In the genomic region with DNA sequence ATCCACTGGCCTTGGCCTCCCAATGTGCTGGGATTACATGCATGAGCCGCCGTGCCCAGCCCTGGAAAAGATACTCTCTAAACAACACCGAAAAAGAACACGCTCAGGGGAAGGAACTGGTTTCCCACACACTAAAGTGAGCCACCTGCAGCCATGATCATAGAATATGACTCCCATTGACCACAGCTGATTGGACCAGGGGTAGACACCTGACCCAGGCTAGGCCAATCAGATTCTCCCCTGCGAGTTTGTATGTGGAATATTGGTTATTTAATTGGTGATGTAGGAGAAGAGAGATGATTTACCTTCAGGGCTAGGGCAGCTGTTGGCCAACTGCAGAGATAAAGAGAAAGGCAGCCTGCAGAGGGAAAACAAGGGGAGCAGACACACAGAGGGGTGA, we compare ENCODE assay signal across 18 cellular contexts. TPM values are rescaled to one million over a fixed set of nuclear protein-coding genes. Genes with fewer than 3 reads are reported as not detected.
A peak's percentile ranks its signal among the peaks of the same experiment; 100 is the strongest.
DNase-seq lines count a peak whose midpoint lies in the region; ATAC-seq, FAIRE-seq and TF ChIP-seq lines count a peak whose summit lies in the region.
"Had no signal": no experiment of that assay in that cellular context is flagged by ENCODE, and none has a peak within 500 bp of the region (broad histone marks: within the 10 kb centered on the region; RNA-seq: fewer than 3 reads in every experiment).

No MANE protein-coding gene starts in this region.

- TF ChIP-seq POLR2A in NB4 (IDR thresholded peaks at IDR 0.05; ENCODE audit: extremely low read depth, insufficient read length) (no peak), GM12878 (IDR thresholded peaks at IDR 0.05; ENCODE audit: low read depth, low read length) (no peak), gastrocnemius medialis (IDR thresholded peaks at IDR 0.05) (no peak)

- H3K36me3 ChIP-seq in A673 (ENCODE audit: insufficient read depth, low read length, poor library complexity, severe bottlenecking) (peaks cover 35% of the 10 kb centered on the region), DOHH2 (ENCODE audit: control insufficient read depth, low read length) (peaks cover 51% of the 10 kb centered on the region), GM12878 (ENCODE audit: control insufficient read depth in 2 of 2, insufficient read depth in 2 of 2, low read length in 1 of 2) (peaks cover 8 to 13% of the 10 kb centered on the region in 2 experiments), mesendoderm (ENCODE audit: control insufficient read depth, insufficient read depth, low read length) (peaks cover 7% of the 10 kb centered on the region), gastrocnemius medialis (peaks cover 0 to 42% of the 10 kb centered on the region in 2 donors)

- no peak overlapping the region for H2AK5ac ChIP-seq in mesendoderm (ENCODE audit: low read length)

- no peak for FAIRE-seq in GM12878 (lab: Jason Lieb, UNC)
- FAIRE-seq: colon, endometrium, H1 had no signal

- H3K4me3 ChIP-seq in A673 (ENCODE audit: low read depth, low read length, poor library complexity, severe bottlenecking) (no peak overlapping the region), DOHH2 (ENCODE audit: low read length) (peak overlapping the region; percentile 69), NB4 (ENCODE audit: low read depth, low read length) (no peak overlapping the region), GM12878 (no peak overlapping the region), mesendoderm (ENCODE audit: low read length) (no peak overlapping the region), gastrocnemius medialis (no peak overlapping the region)
- H3K4me3 ChIP-seq: heart right ventricle, right atrium auricular region had no signal

- TF ChIP-seq RAD21 in GM12878 (IDR thresholded peaks at IDR 0.05; ENCODE audit: insufficient read depth, low read depth, low read length), result no peak

- no peaks in the 10 kb centered on the region for H4K20me1 ChIP-seq in DOHH2 (ENCODE audit: control insufficient read depth, insufficient read depth, low read depth, low read length)
- no peaks in the 10 kb centered on the region for H4K20me1 ChIP-seq in GM12878 (ENCODE audit: control insufficient read depth, insufficient read depth)

- no peaks in the 10 kb centered on the region for H3K9me3 ChIP-seq in A673 (ENCODE audit: low read depth, low read length, poor library complexity, severe bottlenecking)
- H3K9me3 ChIP-seq in DOHH2 (ENCODE audit: control insufficient read depth, insufficient read depth, low read length), result peaks cover 6% of the 10 kb centered on the region
- no peaks in the 10 kb centered on the region for H3K9me3 ChIP-seq in GM12878 (replicated peaks; ENCODE audit: control insufficient read depth, insufficient read depth, low read length)
- H3K9me3 ChIP-seq in gastrocnemius medialis, result no peaks in the 10 kb centered on the region
- H3K9me3 ChIP-seq: heart right ventricle, right atrium auricular region had no signal

- no peak overlapping the region for H4K5ac ChIP-seq in mesendoderm (ENCODE audit: low read length)

- SMC1A ChIA-PET in GM12878 (lab: Charles Lee; ENCODE audit: uncharacterized antibody, unreplicated experiment), result interaction anchor here (1.8 to 6.8 kb wide), 2 partner anchors 13 to 17 kb away, joined by 4 to 48 read pairs; no protein-coding TSS in a partner anchor

- H3K4me2 ChIP-seq in DOHH2 (ENCODE audit: low read length) (peak overlapping the region; percentile 90), GM12878 (ENCODE audit: control insufficient read depth, insufficient read depth) (no peak overlapping the region), mesendoderm (ENCODE audit: low read length) (no peak overlapping the region)

- 99% methylated on average over 5 of the region's 5 CpGs for WGBS in GM12878 (ENCODE audit: insufficient coverage, insufficient replicate concordance, low lambda C conversion rate, missing lambda C conversion rate)
- no CpG with 5 or more reads among the region's 5 CpGs for WGBS in mesendoderm (ENCODE audit: extremely low coverage, insufficient coverage, low lambda C conversion rate)

- BruUV-seq in A673 (replicated peaks; lab: Mats Ljungman, UMichigan), result no TSS peak
- BruUV-seq in GM12878 (replicated peaks; lab: Mats Ljungman, UMichigan), result no TSS peak

- H3K9ac ChIP-seq in GM12878 (ENCODE audit: control insufficient read depth, insufficient read depth, low read length) (no peak overlapping the region), mesendoderm (ENCODE audit: low read length) (no peak overlapping the region)

- in situ Hi-C loops in GM12878 (cut with MboI), result no loop called here
- in situ Hi-C loops in gastrocnemius medialis (cut with MboI; ENCODE audit: low sequenced_read_pairs in 4 of 4), result no loop called here

- H3K4ac ChIP-seq in mesendoderm (ENCODE audit: low read depth, low read length), result no peak overlapping the region

- TF ChIP-seq CTCF in A673 (conservative IDR thresholded peaks at IDR 0.05; ENCODE audit: low read depth, low read length), result no peak
- TF ChIP-seq CTCF in DOHH2 (IDR thresholded peaks at IDR 0.05; ENCODE audit: low read depth, low read length, poor library complexity, severe bottlenecking), result no peak
- no peak for TF ChIP-seq CTCF in NB4 (IDR thresholded peaks at IDR 0.05; ENCODE audit: low read depth, low read length)
- no peak for TF ChIP-seq CTCF in GM12878 (IDR thresholded peaks at IDR 0.05 in 2 of 3, conservative IDR thresholded peaks at IDR 0.05 in 1 of 3; ENCODE audit: control insufficient read depth in 2 of 3, extremely low read depth in 1 of 3, insufficient read depth in 1 of 3, low read depth in 3 of 3, low read length in 3 of 3)
- TF ChIP-seq CTCF in gastrocnemius medialis (IDR thresholded peaks at IDR 0.05 in 4 of 5, conservative IDR thresholded peaks at IDR 0.05 in 1 of 5), result no peak

- ATAC-seq in GM12878, result peak; percentile 52
- no peak for ATAC-seq in gastrocnemius medialis
- no peak for ATAC-seq in GM18909 (IDR thresholded peaks at IDR 0.05; ENCODE audit: poor library complexity, unreplicated experiment)
- ATAC-seq: heart right ventricle, T-helper 17 cell had no signal

- no peak overlapping the region for H2BK15ac ChIP-seq in mesendoderm (replicated peaks; ENCODE audit: low read depth)

- no peak overlapping the region for H2BK5ac ChIP-seq in mesendoderm (ENCODE audit: low read length)

- H3K79me2 ChIP-seq in DOHH2 (ENCODE audit: control insufficient read depth, low read length) (peaks cover 17% of the 10 kb centered on the region), GM12878 (ENCODE audit: control insufficient read depth, insufficient read depth, low read length) (no peaks in the 10 kb centered on the region), mesendoderm (ENCODE audit: control insufficient read depth, insufficient read depth, low read length) (no peaks in the 10 kb centered on the region)

- RAD21 ChIA-PET in GM12878 (lab: Charles Lee; ENCODE audit: unreplicated experiment), result interaction anchor here (1.5 to 2.5 kb wide), 2 partner anchors 11 to 15 kb away, joined by 4 to 7 read pairs; no protein-coding TSS in a partner anchor

- TF ChIP-seq EP300 in GM12878 (IDR thresholded peaks at IDR 0.05; ENCODE audit: borderline replicate concordance in 1 of 2, control insufficient read depth in 1 of 2, low read depth in 2 of 2, low read length in 2 of 2), result no peak

- H3K4me1 ChIP-seq in A673 (ENCODE audit: insufficient read depth, low read length, poor library complexity, severe bottlenecking), result no peaks in the 10 kb centered on the region
- H3K4me1 ChIP-seq in DOHH2 (ENCODE audit: control insufficient read depth, low read length), result peaks cover 100% of the 10 kb centered on the region
- peaks cover 33% of the 10 kb centered on the region for H3K4me1 ChIP-seq in GM12878 (ENCODE audit: control insufficient read depth, insufficient read depth, low read length)
- no peaks in the 10 kb centered on the region for H3K4me1 ChIP-seq in mesendoderm (ENCODE audit: control insufficient read depth, low read depth, low read length)
- H3K4me1 ChIP-seq in gastrocnemius medialis, result peaks cover 0 to 3% of the 10 kb centered on the region in 2 donors
- H3K4me1 ChIP-seq: right atrium auricular region had no signal

- no peaks in the 10 kb centered on the region for H3K9me2 ChIP-seq in DOHH2 (replicated peaks; ENCODE audit: control insufficient read depth, low read length)

- H3K27me3 ChIP-seq in A673 (replicated peaks; ENCODE audit: insufficient read depth, low read depth, low read length, poor library complexity), result no peaks in the 10 kb centered on the region
- H3K27me3 ChIP-seq in DOHH2 (ENCODE audit: control insufficient read depth, low read length), result no peaks in the 10 kb centered on the region
- H3K27me3 ChIP-seq in GM12878 (replicated peaks in 1 of 2; ENCODE audit: control insufficient read depth in 2 of 2, insufficient read depth in 2 of 2, low read length in 1 of 2), result no peaks in the 10 kb centered on the region
- no peaks in the 10 kb centered on the region for H3K27me3 ChIP-seq in mesendoderm (ENCODE audit: insufficient read depth, low read length, poor library complexity)
- no peaks in the 10 kb centered on the region for H3K27me3 ChIP-seq in gastrocnemius medialis
- H3K27me3 ChIP-seq: heart right ventricle, right atrium auricular region had no signal

- peak; percentile 14 for DNase-seq in A673 (ENCODE audit: low spot score)
- DNase-seq in NB4 (ENCODE audit: low read depth), result peak; percentile 26
- no peak for DNase-seq in GM12878 (ENCODE audit: low read depth, low spot score)
- no peak for DNase-seq in mesendoderm
- no peak for DNase-seq in gastrocnemius medialis
- DNase-seq in nucleus accumbens (lab: John Stamatoyannopoulos, UW), result no peak
- DNase-seq: activated CD8-positive, alpha-beta memory T cell treated with anti-CD3 and anti-CD28 coated beads for 24 hours; activated naive CD8-positive, alpha-beta T cell treated with anti-CD3 and anti-CD28 coated beads for 36 hours; heart right ventricle; NCI-H187 treated with DMSO at 0.1 percent for 48 hours; occipital lobe; T-helper 17 cell had no signal

- no peak overlapping the region for H3K23ac ChIP-seq in mesendoderm (ENCODE audit: low read length)

- H3K27ac ChIP-seq in A673 (ENCODE audit: low read depth, low read length, poor library complexity, severe bottlenecking) (no peak overlapping the region), DOHH2 (ENCODE audit: low read depth, low read length) (peak overlapping the region; percentile 100), GM12878 (ENCODE audit: control insufficient read depth, insufficient read depth) (peak overlapping the region; percentile 71), mesendoderm (ENCODE audit: low read depth, low read length) (no peak overlapping the region), gastrocnemius medialis (no peak overlapping the region)
- H3K27ac ChIP-seq: right atrium auricular region had no signal

- no peak overlapping the region for H4K8ac ChIP-seq in mesendoderm (ENCODE audit: low read depth, low read length)

- H3K79me1 ChIP-seq in mesendoderm (ENCODE audit: low read length), result no peaks in the 10 kb centered on the region

- intact Hi-C loops in A673 (cut with micrococcal nuclease; ENCODE audit: unreplicated experiment) (no loop called here), GM12878 (cut with micrococcal nuclease; ENCODE audit: unreplicated experiment) (no loop called here), gastrocnemius medialis (cut with DNase I; ENCODE audit: low total_unique reads) (no loop called here)

- no peak overlapping the region for H2AFZ ChIP-seq in GM12878 (ENCODE audit: control insufficient read depth, low read depth, low read length)

- H2BK120ac ChIP-seq in mesendoderm (ENCODE audit: low read depth, low read length), result no peak overlapping the region

- no peak overlapping the region for H3K56ac ChIP-seq in mesendoderm (ENCODE audit: low read length)

- peaks cover 73% of the 10 kb centered on the region for H3F3A ChIP-seq in DOHH2 (ENCODE audit: control insufficient read depth, insufficient read depth)

- POLR2A ChIA-PET in A673 (lab: Charles Lee; ENCODE audit: low non-redundant PET) (no interaction called here), GM12878 (lab: Charles Lee) (interaction anchor here (1.2 kb wide), 1 partner anchor 10 kb away, joined by 4 read pairs; no protein-coding TSS in a partner anchor)

- no peak overlapping the region for H3K18ac ChIP-seq in mesendoderm (ENCODE audit: low read length)

- CTCF ChIA-PET in A673 (lab: Charles Lee), result no interaction called here
- CTCF ChIA-PET in GM12878 (lab: Yijun Ruan, JAX), result interaction anchor here (0.6 to 1.4 kb wide), 2 partner anchors 10 to 11 kb away, joined by 3 read pairs; no protein-coding TSS in a partner anchor

RNA-seq across cellular contexts. Expression of a gene that starts 9.0 kb away (rescaled TPM):
- total RNA-seq in A673 (2021) (126 and 142 TPM in 2 replicates), GM12878 (2014; rRNA removed) (57.9 and 62.0 TPM in 2 replicates), GM12878 (2014; rRNA removed; fragmentation: Illumina TruSeq; extraction: Trizol) (56.8 and 56.9 TPM in 2 replicates), GM12878 (2021) (106 and 113 TPM in 2 replicates), gastrocnemius medialis (10 to 100 TPM; 31.0 to 79.9 (median 48.8) TPM)
- 287 and 319 TPM in 2 replicates for total RNA-seq in GM12878 (2013; cell fraction: nucleolus; rRNA removed)
- 42.8 TPM for polyA plus RNA-seq in GM12878 (2011; ENCODE audit: low read depth)
- polyA plus RNA-seq in GM12878 (2011; rRNA removed) (105 and 145 TPM in 2 replicates), GM12878 (2014; fragmentation: Illumina TruSeq; extraction: Trizol) (153 and 192 TPM in 2 replicates), GM12878 (2014; fragmentation: Nextera tagmentation; extraction: Ambion mirVana) (10 to 100 TPM; 14.1 to 21.5 TPM), GM12878 (2014; rRNA removed) (75.1 and 77.2 TPM in 2 replicates), GM12878 (2016; fragmentation: Nextera tagmentation; extraction: Ambion mirVana) (10 to 100 TPM; 96.0 to 97.1 TPM)
- 58.9 and 72.5 TPM in 2 replicates for polyA plus RNA-seq in GM12878 (2011; cell fraction: cytosol; rRNA removed)
- 191 and 225 TPM in 2 replicates for polyA plus RNA-seq in GM12878 (2011; cell fraction: nucleus; rRNA removed)
- polyA plus RNA-seq in GM12878 (2012), result 65.6 and 83.8 TPM in 2 replicates
- 84.8 and 103 TPM in 2 replicates for polyA minus RNA-seq in GM12878 (2011; rRNA and poly(A)+ RNA removed)
- 32.7 and 35.3 TPM in 2 replicates for polyA minus RNA-seq in GM12878 (2011; cell fraction: cytosol; rRNA and poly(A)+ RNA removed)
- 47.3 and 59.9 TPM in 2 replicates for polyA minus RNA-seq in GM12878 (2011; cell fraction: nucleus; rRNA and poly(A)+ RNA removed)
- polyA plus RNA-seq in mesendoderm (2013, experiment 1 of 2), result 34.7 TPM
- 35.7 TPM for polyA plus RNA-seq in mesendoderm (2013, experiment 2 of 2)

RNA-seq across cellular contexts. Expression of a gene that starts 37.9 kb away (rescaled TPM):
- total RNA-seq in A673 (2021) (32.7 and 38.9 TPM in 2 replicates), GM12878 (2014; rRNA removed) (38.0 and 39.0 TPM in 2 replicates), GM12878 (2014; rRNA removed; fragmentation: Illumina TruSeq; extraction: Trizol) (36.7 TPM in 2 replicates), GM12878 (2021) (28.8 and 32.1 TPM in 2 replicates), gastrocnemius medialis (10 to 100 TPM in 3 of 4 donors, 1 to 10 TPM in 1; 8.4 to 39.6 (median 19.3) TPM)
- total RNA-seq in GM12878 (2013; cell fraction: nucleolus; rRNA removed), result 85.7 and 98.9 TPM in 2 replicates
- polyA plus RNA-seq in GM12878 (2011; ENCODE audit: low read depth), result 32.3 TPM
- polyA plus RNA-seq in GM12878 (2011; rRNA removed) (63.0 and 65.9 TPM in 2 replicates), GM12878 (2014; fragmentation: Illumina TruSeq; extraction: Trizol) (41.3 and 47.9 TPM in 2 replicates), GM12878 (2014; fragmentation: Nextera tagmentation; extraction: Ambion mirVana) (10 to 100 TPM; 12.9 to 27.0 TPM), GM12878 (2014; rRNA removed) (27.3 and 39.8 TPM in 2 replicates), GM12878 (2016; fragmentation: Nextera tagmentation; extraction: Ambion mirVana) (10 to 100 TPM; 31.0 to 34.8 TPM)
- polyA plus RNA-seq in GM12878 (2011; cell fraction: cytosol; rRNA removed), result 107 and 120 TPM in 2 replicates
- polyA plus RNA-seq in GM12878 (2011; cell fraction: nucleus; rRNA removed), result 90.6 and 122 TPM in 2 replicates
- 16.5 and 17.4 TPM in 2 replicates for polyA plus RNA-seq in GM12878 (2012)
- 107 and 161 TPM in 2 replicates for polyA minus RNA-seq in GM12878 (2011; rRNA and poly(A)+ RNA removed)
- 26.6 and 33.1 TPM in 2 replicates for polyA minus RNA-seq in GM12878 (2011; cell fraction: cytosol; rRNA and poly(A)+ RNA removed)
- 58.2 and 89.6 TPM in 2 replicates for polyA minus RNA-seq in GM12878 (2011; cell fraction: nucleus; rRNA and poly(A)+ RNA removed)
- polyA plus RNA-seq in mesendoderm (2013, experiment 1 of 2), result 20.5 TPM
- polyA plus RNA-seq in mesendoderm (2013, experiment 2 of 2), result 18.2 TPM

RNA-seq across cellular contexts. Expression of a gene that starts 38.2 kb away (rescaled TPM):
- 121 and 124 TPM in 2 replicates for total RNA-seq in A673 (2021)
- 85.8 and 94.9 TPM in 2 replicates for total RNA-seq in GM12878 (2013; cell fraction: nucleolus; rRNA removed)
- total RNA-seq in GM12878 (2014; rRNA removed), result 31.3 and 38.3 TPM in 2 replicates
- total RNA-seq in GM12878 (2014; rRNA removed; fragmentation: Illumina TruSeq; extraction: Trizol), result 18.1 and 19.0 TPM in 2 replicates
- total RNA-seq in GM12878 (2021), result 45.8 and 48.5 TPM in 2 replicates
- polyA plus RNA-seq in GM12878 (2011; ENCODE audit: low read depth), result 14.2 TPM
- 37.6 and 41.9 TPM in 2 replicates for polyA plus RNA-seq in GM12878 (2011; rRNA removed)
- polyA plus RNA-seq in GM12878 (2011; cell fraction: cytosol; rRNA removed), result 36.0 and 38.8 TPM in 2 replicates
- 47.5 and 49.8 TPM in 2 replicates for polyA plus RNA-seq in GM12878 (2011; cell fraction: nucleus; rRNA removed)
- 20.5 and 20.8 TPM in 2 replicates for polyA plus RNA-seq in GM12878 (2012)
- polyA plus RNA-seq in GM12878 (2014; fragmentation: Illumina TruSeq; extraction: Trizol), result 23.4 and 23.7 TPM in 2 replicates
- 1 to 10 TPM; 7.3 to 7.9 TPM for polyA plus RNA-seq in GM12878 (2014; fragmentation: Nextera tagmentation; extraction: Ambion mirVana)
- polyA plus RNA-seq in GM12878 (2014; rRNA removed), result 31.1 and 40.7 TPM in 2 replicates
- 10 to 100 TPM; 33.2 to 38.6 TPM for polyA plus RNA-seq in GM12878 (2016; fragmentation: Nextera tagmentation; extraction: Ambion mirVana)
- 34.2 and 37.5 TPM in 2 replicates for polyA minus RNA-seq in GM12878 (2011; rRNA and poly(A)+ RNA removed)
- 8.0 and 10.4 TPM in 2 replicates for polyA minus RNA-seq in GM12878 (2011; cell fraction: cytosol; rRNA and poly(A)+ RNA removed)
- 29.4 and 42.0 TPM in 2 replicates for polyA minus RNA-seq in GM12878 (2011; cell fraction: nucleus; rRNA and poly(A)+ RNA removed)
- polyA plus RNA-seq in mesendoderm (2013, experiment 1 of 2), result 45.0 TPM
- polyA plus RNA-seq in mesendoderm (2013, experiment 2 of 2), result 45.0 TPM
- 100 to 1,000 TPM; 133 to 367 (median 317) TPM for total RNA-seq in gastrocnemius medialis

Comparison
In these comparisons a context has a peak if more than half of its experiments do, and no peak if none do; other contexts are left out.
1. DNase-seq: peak in A673 (single experiment) and NB4 (single experiment); none in GM12878 (single experiment), mesendoderm (single experiment), gastrocnemius medialis (0 of 2) and nucleus accumbens (0 of 56).
2. H3K27ac ChIP-seq: peak in DOHH2 (single experiment) and GM12878 (single experiment); none in A673 (single experiment), mesendoderm (single experiment) and gastrocnemius medialis (0 of 4).